14 cellular contexts compared by ENCODE assay signal in genomic region chr9:83535736-83536135, GRCh38.
"Had no signal": no experiment of that assay in that cellular context is flagged by ENCODE, and none has a peak within 500 bp of the region (broad histone marks: within the 10 kb centered on the region; RNA-seq: fewer than 3 reads in every experiment).

No MANE protein-coding gene starts in this region.

- H3K4me3 Mint-ChIP-seq: activated CD4-positive, alpha-beta memory T cell treated with anti-CD3 and anti-CD28 coated beads for 36 hours; activated naive CD8-positive, alpha-beta T cell treated with anti-CD3 and anti-CD28 coated beads for 36 hours; naive thymus-derived CD8-positive, alpha-beta T cell had no signal

- H3K27ac Mint-ChIP-seq: activated CD4-positive, alpha-beta memory T cell treated with anti-CD3 and anti-CD28 coated beads for 36 hours; activated naive CD8-positive, alpha-beta T cell treated with anti-CD3 and anti-CD28 coated beads for 36 hours; naive thymus-derived CD8-positive, alpha-beta T cell had no signal

- ATAC-seq: left lobe of liver; mucosa of descending colon; naive thymus-derived CD8-positive, alpha-beta T cell had no signal

- DNase-seq: activated CD4-positive, alpha-beta memory T cell treated with anti-CD3 and anti-CD28 coated beads for 36 hours; activated gamma-delta T cell treated with Interleukin-2 at 50 U/mL for 16 hours; activated naive CD8-positive, alpha-beta T cell treated with anti-CD3 and anti-CD28 coated beads for 36 hours; activated T-cell treated with anti-CD3 and anti-CD28 coated beads, Interleukin-2, amount 50 U/mL, for 48 hours; islet precursor cell; mucosa of descending colon; naive thymus-derived CD8-positive, alpha-beta T cell; occipital lobe; stimulated activated CD4-positive, alpha-beta T cell treated with anti-CD3 and anti-CD28 coated beads, Interleukin-12 subunit alpha, Interleukin-12 subunit beta, amount 100 ng/mL, for 4 hours; stimulated activated naive CD4-positive, alpha-beta T cell; T-helper 9 cell; trophoblast cell had no signal

- H3K9me3 Mint-ChIP-seq: activated CD4-positive, alpha-beta memory T cell treated with anti-CD3 and anti-CD28 coated beads for 36 hours; activated naive CD8-positive, alpha-beta T cell treated with anti-CD3 and anti-CD28 coated beads for 36 hours had no signal

- H3K4me3 ChIP-seq: mucosa of descending colon had no signal

- H3K36me3 Mint-ChIP-seq: activated CD4-positive, alpha-beta memory T cell treated with anti-CD3 and anti-CD28 coated beads for 36 hours; activated naive CD8-positive, alpha-beta T cell treated with anti-CD3 and anti-CD28 coated beads for 36 hours; naive thymus-derived CD8-positive, alpha-beta T cell had no signal

- H3K36me3 ChIP-seq: esophagus muscularis mucosa had no signal
